ENCODE assay signal across 11 cellular contexts in genomic region chr10:63204667-63205391, GRCh38.
A peak's percentile ranks its signal among the peaks of the same experiment; 100 is the strongest.
DNase-seq lines count a peak whose midpoint lies in the region; ATAC-seq, FAIRE-seq and TF ChIP-seq lines count a peak whose summit lies in the region.
"Had no signal": no experiment of that assay in that cellular context is flagged by ENCODE, and none has a peak within 500 bp of the region (broad histone marks: within the 10 kb centered on the region; RNA-seq: fewer than 3 reads in every experiment).

No MANE protein-coding gene starts in this region.

- DNase-seq in activated naive CD4-positive, alpha-beta T cell treated with anti-CD3 and anti-CD28 coated beads, Interleukin-2, amount 10 ng/mL, durations not matched to agents 7 days and 5 days: no peak
- no peak for DNase-seq in activated naive CD4-positive, alpha-beta T cell treated with anti-CD3 and anti-CD28 coated beads, Interleukin-2, amount 50 U/mL, for 16 hours
- no peak for DNase-seq in activated T-helper 1 cell treated with anti-CD3 and anti-CD28 coated beads, Interleukin-12 subunit alpha, Interleukin-12 subunit beta, Interleukin-2, Interleukin-4 antibody, amounts not matched to agents 30 ng/mL and 10 ng/mL and 1 ng/mL, durations not matched to agents 14 hours and 24 hours and 36 hours (ENCODE audit: low spot score)
- DNase-seq in stimulated activated naive CD8-positive, alpha-beta T cell treated with anti-CD3 and anti-CD28 coated beads, Interleukin-15, amount 100 ng/mL, for 72 hours: no peak
- DNase-seq in WERI-Rb-1 (no peak), D721Med (ENCODE audit: insufficient read length, low spot score) (no peak), NCI-H1930 (lab: John Stamatoyannopoulos, UW) (no peak)
- DNase-seq: NCI-H2107 had no signal

- H3K9me3 Mint-ChIP-seq in activated naive CD4-positive, alpha-beta T cell treated with anti-CD3 and anti-CD28 coated beads, Interleukin-2, amount 10 ng/mL, durations not matched to agents 7 days and 5 days: no peaks in the 10 kb centered on the region
- no peaks in the 10 kb centered on the region for H3K9me3 Mint-ChIP-seq in activated T-helper 1 cell treated with anti-CD3 and anti-CD28 coated beads, Interleukin-12 subunit alpha, Interleukin-12 subunit beta, Interleukin-2, Interleukin-4 antibody, amounts not matched to agents 30 ng/mL and 10 ng/mL and 1 ng/mL, durations not matched to agents 14 hours and 24 hours and 36 hours
- no peaks in the 10 kb centered on the region for H3K9me3 Mint-ChIP-seq in stimulated activated naive CD8-positive, alpha-beta T cell treated with anti-CD3 and anti-CD28 coated beads, Interleukin-15, amount 100 ng/mL, for 72 hours

- peaks cover 38% of the 10 kb centered on the region for H3K36me3 Mint-ChIP-seq in activated naive CD4-positive, alpha-beta T cell treated with anti-CD3 and anti-CD28 coated beads, Interleukin-2, amount 10 ng/mL, durations not matched to agents 7 days and 5 days
- peaks cover 31% of the 10 kb centered on the region for H3K36me3 Mint-ChIP-seq in activated T-helper 1 cell treated with anti-CD3 and anti-CD28 coated beads, Interleukin-12 subunit alpha, Interleukin-12 subunit beta, Interleukin-2, Interleukin-4 antibody, amounts not matched to agents 30 ng/mL and 10 ng/mL and 1 ng/mL, durations not matched to agents 14 hours and 24 hours and 36 hours (ENCODE audit: low read depth)

- peak; percentile 49 for ATAC-seq in HG02870 (IDR thresholded peaks at IDR 0.05; ENCODE audit: unreplicated experiment)
- peak; percentile 20 for ATAC-seq in stimulated activated naive CD8-positive, alpha-beta T cell treated with anti-CD3 and anti-CD28 coated beads, Interleukin-15, amount 100 ng/mL, for 72 hours

- H3K9me3 ChIP-seq in WERI-Rb-1 (ENCODE audit: severe bottlenecking): no peaks in the 10 kb centered on the region
- H3K9me3 ChIP-seq: BLaER1 treated with 17β-estradiol and CSF1 and Interleukin-3, amounts not matched to agents 10 nM and 100 nM had no signal

- peaks cover 67% of the 10 kb centered on the region for H3K36me3 ChIP-seq in WERI-Rb-1

- no peak overlapping the region for H3K4me3 ChIP-seq in WERI-Rb-1 (ENCODE audit: low read depth, low read length)
- H3K4me3 ChIP-seq: BLaER1 treated with 17β-estradiol and CSF1 and Interleukin-3, amounts not matched to agents 10 nM and 100 nM had no signal

- H3K27ac ChIP-seq in WERI-Rb-1: no peak overlapping the region

- H3K27me3 Mint-ChIP-seq in activated naive CD4-positive, alpha-beta T cell treated with anti-CD3 and anti-CD28 coated beads, Interleukin-2, amount 10 ng/mL, durations not matched to agents 7 days and 5 days: no peaks in the 10 kb centered on the region
- H3K27me3 Mint-ChIP-seq in activated T-helper 1 cell treated with anti-CD3 and anti-CD28 coated beads, Interleukin-12 subunit alpha, Interleukin-12 subunit beta, Interleukin-2, Interleukin-4 antibody, amounts not matched to agents 30 ng/mL and 10 ng/mL and 1 ng/mL, durations not matched to agents 14 hours and 24 hours and 36 hours (ENCODE audit: insufficient read depth): no peaks in the 10 kb centered on the region
- no peaks in the 10 kb centered on the region for H3K27me3 Mint-ChIP-seq in stimulated activated naive CD8-positive, alpha-beta T cell treated with anti-CD3 and anti-CD28 coated beads, Interleukin-15, amount 100 ng/mL, for 72 hours

- H3K4me3 Mint-ChIP-seq in activated naive CD4-positive, alpha-beta T cell treated with anti-CD3 and anti-CD28 coated beads, Interleukin-2, amount 10 ng/mL, durations not matched to agents 7 days and 5 days: no peak overlapping the region
- peak overlapping the region; percentile 74 for H3K4me3 Mint-ChIP-seq in activated T-helper 1 cell treated with anti-CD3 and anti-CD28 coated beads, Interleukin-12 subunit alpha, Interleukin-12 subunit beta, Interleukin-2, Interleukin-4 antibody, amounts not matched to agents 30 ng/mL and 10 ng/mL and 1 ng/mL, durations not matched to agents 14 hours and 24 hours and 36 hours
- no peak overlapping the region for H3K4me3 Mint-ChIP-seq in stimulated activated naive CD8-positive, alpha-beta T cell treated with anti-CD3 and anti-CD28 coated beads, Interleukin-15, amount 100 ng/mL, for 72 hours

- H3K27me3 ChIP-seq in WERI-Rb-1 (ENCODE audit: insufficient read depth, low read depth, severe bottlenecking): no peaks in the 10 kb centered on the region
- H3K27me3 ChIP-seq: BLaER1 treated with 17β-estradiol and CSF1 and Interleukin-3, amounts not matched to agents 10 nM and 100 nM had no signal

- peaks cover 42% of the 10 kb centered on the region for H3K4me1 Mint-ChIP-seq in activated naive CD4-positive, alpha-beta T cell treated with anti-CD3 and anti-CD28 coated beads, Interleukin-2, amount 10 ng/mL, durations not matched to agents 7 days and 5 days
- peaks cover 59% of the 10 kb centered on the region for H3K4me1 Mint-ChIP-seq in activated T-helper 1 cell treated with anti-CD3 and anti-CD28 coated beads, Interleukin-12 subunit alpha, Interleukin-12 subunit beta, Interleukin-2, Interleukin-4 antibody, amounts not matched to agents 30 ng/mL and 10 ng/mL and 1 ng/mL, durations not matched to agents 14 hours and 24 hours and 36 hours (ENCODE audit: low read depth)
- H3K4me1 Mint-ChIP-seq in stimulated activated naive CD8-positive, alpha-beta T cell treated with anti-CD3 and anti-CD28 coated beads, Interleukin-15, amount 100 ng/mL, for 72 hours: peaks cover 41% of the 10 kb centered on the region

- no peak for TF ChIP-seq CTCF in WERI-Rb-1 (IDR thresholded peaks at IDR 0.05; ENCODE audit: low read depth, low read length)
- no peak for TF ChIP-seq CTCF in D721Med (IDR thresholded peaks at IDR 0.05; ENCODE audit: insufficient read depth, missing control alignments)

- CTCF ChIA-PET in activated naive CD4-positive, alpha-beta T cell treated with anti-CD3 and anti-CD28 coated beads, Interleukin-2, amount 10 ng/mL, durations not matched to agents 7 days and 5 days (lab: Charles Lee): interaction anchor here (1.2 kb wide), 1 partner anchor 9 kb away, joined by 3 read pairs; no protein-coding TSS in a partner anchor

- intact Hi-C loops in activated T-helper 1 cell treated with anti-CD3 and anti-CD28 coated beads, Interleukin-12 subunit alpha, Interleukin-12 subunit beta, Interleukin-2, Interleukin-4 antibody, amounts not matched to agents 30 ng/mL and 10 ng/mL and 1 ng/mL, durations not matched to agents 14 hours and 24 hours and 36 hours (cut with micrococcal nuclease): no loop called here

- FAIRE-seq in D721Med (lab: Jason Lieb, UNC): no peak
- FAIRE-seq: TTC549 had no signal

- peak overlapping the region; percentile 78 for H3K27ac Mint-ChIP-seq in activated naive CD4-positive, alpha-beta T cell treated with anti-CD3 and anti-CD28 coated beads, Interleukin-2, amount 10 ng/mL, durations not matched to agents 7 days and 5 days
- peak overlapping the region; percentile 74 for H3K27ac Mint-ChIP-seq in activated T-helper 1 cell treated with anti-CD3 and anti-CD28 coated beads, Interleukin-12 subunit alpha, Interleukin-12 subunit beta, Interleukin-2, Interleukin-4 antibody, amounts not matched to agents 30 ng/mL and 10 ng/mL and 1 ng/mL, durations not matched to agents 14 hours and 24 hours and 36 hours
- H3K27ac Mint-ChIP-seq in stimulated activated naive CD8-positive, alpha-beta T cell treated with anti-CD3 and anti-CD28 coated beads, Interleukin-15, amount 100 ng/mL, for 72 hours: peak overlapping the region in 1 of 2 donors; percentile 29
